8 cellular contexts compared by ENCODE assay signal in genomic region chr10:80464557-80465466, GRCh38. TPM values are rescaled to one million over a fixed set of nuclear protein-coding genes. Genes with fewer than 3 reads are reported as not detected.
A peak's percentile ranks its signal among the peaks of the same experiment; 100 is the strongest.
DNase-seq lines count a peak whose midpoint lies in the region; ATAC-seq lines count a peak whose summit lies in the region.

No MANE protein-coding gene starts in this region.

- CTCF ChIA-PET in activated CD8-positive, alpha-beta T cell treated with anti-CD3 and anti-CD28 coated beads, Interleukin-2, amount 10 ng/mL, durations not matched to agents 7 days and 5 days (lab: Charles Lee) = interaction anchor here (1.3 to 35.6 kb wide), 6 partner anchors 6 to 41 kb away, joined by 4 to 1113 read pairs (median 63); no protein-coding TSS in a partner anchor

- H3K9me3 Mint-ChIP-seq in activated CD8-positive, alpha-beta T cell treated with anti-CD3 and anti-CD28 coated beads, Interleukin-2, amount 10 ng/mL, durations not matched to agents 7 days and 5 days (ENCODE audit: insufficient read depth) = no peaks in the 10 kb centered on the region

- H3K27ac Mint-ChIP-seq in activated CD8-positive, alpha-beta T cell treated with anti-CD3 and anti-CD28 coated beads, Interleukin-2, amount 10 ng/mL, durations not matched to agents 7 days and 5 days = peak overlapping the region; percentile 90

- peak overlapping the region; percentile 68 for H3K4me3 Mint-ChIP-seq in activated CD8-positive, alpha-beta T cell treated with anti-CD3 and anti-CD28 coated beads, Interleukin-2, amount 10 ng/mL, durations not matched to agents 7 days and 5 days

- peak; percentile 15 for ATAC-seq in Right ventricle myocardium inferior
- ATAC-seq in activated CD8-positive, alpha-beta T cell treated with anti-CD3 and anti-CD28 coated beads, Interleukin-2, amount 10 ng/mL, durations not matched to agents 7 days and 5 days = peak; percentile 16
- peak; percentile 6 to 28 for ATAC-seq in left cardiac atrium
- ATAC-seq in GM21825 (IDR thresholded peaks at IDR 0.05; ENCODE audit: unreplicated experiment) = no peak

- H3K27me3 Mint-ChIP-seq in activated CD8-positive, alpha-beta T cell treated with anti-CD3 and anti-CD28 coated beads, Interleukin-2, amount 10 ng/mL, durations not matched to agents 7 days and 5 days (ENCODE audit: low read depth) = no peaks in the 10 kb centered on the region

- peaks cover 57% of the 10 kb centered on the region for H3K36me3 Mint-ChIP-seq in activated CD8-positive, alpha-beta T cell treated with anti-CD3 and anti-CD28 coated beads, Interleukin-2, amount 10 ng/mL, durations not matched to agents 7 days and 5 days (ENCODE audit: low read depth)

- DNase-seq in Right ventricle myocardium inferior (ENCODE audit: missing footprints) (no peak), cardiac septum (ENCODE audit: low spot score) (no peak), left cardiac atrium (no peak), posterior cingulate gyrus (peak; percentile 49 to 95 (median 72)), MV-4-11 (lab: John Stamatoyannopoulos, UW) (no peak), mesenteric fat pad (ENCODE audit: low spot score) (no peak)
- no peak for DNase-seq in activated CD8-positive, alpha-beta T cell treated with anti-CD3 and anti-CD28 coated beads, Interleukin-2, amount 10 ng/mL, durations not matched to agents 7 days and 5 days

- intact Hi-C loops in Right ventricle myocardium inferior (cut with DNase I) = no loop called here
- intact Hi-C loops in cardiac septum (cut with DNase I) = no loop called here
- intact Hi-C loops in left cardiac atrium (cut with DNase I) = no loop called here
- intact Hi-C loops in posterior cingulate gyrus (cut with DNase I) = no loop called here

- peaks cover 98% of the 10 kb centered on the region for H3K4me1 Mint-ChIP-seq in activated CD8-positive, alpha-beta T cell treated with anti-CD3 and anti-CD28 coated beads, Interleukin-2, amount 10 ng/mL, durations not matched to agents 7 days and 5 days (ENCODE audit: low read depth)

- POLR2A ChIA-PET in activated CD8-positive, alpha-beta T cell treated with anti-CD3 and anti-CD28 coated beads, Interleukin-2, amount 10 ng/mL, durations not matched to agents 7 days and 5 days (lab: Charles Lee) = interaction anchor here (0.7 to 7.8 kb wide), 6 partner anchors 8 to 40 kb away, joined by 3 to 67 read pairs (median 7); no protein-coding TSS in a partner anchor

RNA-seq across cellular contexts. Expression of gene TSPAN14, which starts 10.7 kb away (rescaled TPM):
- total RNA-seq in Right ventricle myocardium inferior (38.7 TPM), cardiac septum (20.1 TPM), left cardiac atrium (10 to 100 TPM; 44.3 to 51.0 TPM), mesenteric fat pad (177 TPM)
- total RNA-seq in activated CD8-positive, alpha-beta T cell treated with anti-CD3 and anti-CD28 coated beads, Interleukin-2, amount 10 ng/mL, durations not matched to agents 7 days and 5 days = 100 to 1,000 TPM; 109 to 117 TPM

RNA-seq across cellular contexts. Expression of gene PRXL2A, which starts 56.5 kb away (rescaled TPM):
- 102 TPM for total RNA-seq in Right ventricle myocardium inferior
- 54.3 TPM for total RNA-seq in cardiac septum
- total RNA-seq in activated CD8-positive, alpha-beta T cell treated with anti-CD3 and anti-CD28 coated beads, Interleukin-2, amount 10 ng/mL, durations not matched to agents 7 days and 5 days = 10 to 100 TPM; 14.9 to 15.3 TPM
- 100 to 1,000 TPM; 112 to 120 TPM for total RNA-seq in left cardiac atrium
- 500 TPM for total RNA-seq in mesenteric fat pad

Comparison
In these comparisons a context has a peak if more than half of its experiments do, and no peak if none do; other contexts are left out.
1. DNase-seq: peak in posterior cingulate gyrus (10 of 10); none in Right ventricle myocardium inferior (single experiment), cardiac septum (single experiment), activated CD8-positive, alpha-beta T cell treated with anti-CD3 and anti-CD28 coated beads, Interleukin-2, amount 10 ng/mL, durations not matched to agents 7 days and 5 days (single experiment), left cardiac atrium (single experiment), MV-4-11 (single experiment) and mesenteric fat pad (single experiment).